In genomic region chr15:65916664-65917406, GRCh38 we compare ENCODE assay signal across 8 cellular contexts. TPM values are rescaled to one million over a fixed set of nuclear protein-coding genes. Genes with fewer than 3 reads are reported as not detected.
DNase-seq lines count a peak whose midpoint lies in the region; ATAC-seq and TF ChIP-seq lines count a peak whose summit lies in the region.

No MANE protein-coding gene starts in this region.

- no peaks in the 10 kb centered on the region for H3K27me3 ChIP-seq in thoracic aorta (replicated peaks; ENCODE audit: insufficient read depth)

- intact Hi-C loops in mucosa of descending colon (cut with DNase I, micrococcal nuclease): no loop called here

- no peaks in the 10 kb centered on the region for H3K27me3 Mint-ChIP-seq in T-helper 2 cell treated with Interferon-gamma antibody and Interleukin-4, amounts not matched to agents 5 μg/mL and 100 μg/mL, for 36 hours (ENCODE audit: low read depth)
- peaks cover 8% of the 10 kb centered on the region for H3K27me3 Mint-ChIP-seq in endothelial cell (ENCODE audit: unreplicated experiment)

- H3K4me3 ChIP-seq in mucosa of descending colon (no peak overlapping the region), thoracic aorta (peak overlapping the region; percentile 39)

- DNase-seq in EL: peak; percentile 65
- peak; percentile 68 for DNase-seq in T-helper 2 cell treated with Interferon-gamma antibody and Interleukin-4, amounts not matched to agents 5 μg/mL and 100 μg/mL, for 36 hours (ENCODE audit: low spot score)
- peak; percentile 68 for DNase-seq in endothelial cell (ENCODE audit: low spot score)
- peak in 2 of 3 donors; percentile 33 to 45 for DNase-seq in mucosa of descending colon
- no peak for DNase-seq in thoracic aorta (ENCODE audit: low spot score)
- no peak for DNase-seq in activated gamma-delta T cell treated with Interleukin-2 at 50 U/mL for 16 hours

- H3K4me3 Mint-ChIP-seq in T-helper 2 cell treated with Interferon-gamma antibody and Interleukin-4, amounts not matched to agents 5 μg/mL and 100 μg/mL, for 36 hours: no peak overlapping the region
- H3K4me3 Mint-ChIP-seq in endothelial cell (ENCODE audit: unreplicated experiment): no peak overlapping the region

- H3K36me3 Mint-ChIP-seq in T-helper 2 cell treated with Interferon-gamma antibody and Interleukin-4, amounts not matched to agents 5 μg/mL and 100 μg/mL, for 36 hours (ENCODE audit: low read depth): no peaks in the 10 kb centered on the region
- H3K36me3 Mint-ChIP-seq in endothelial cell (ENCODE audit: low read depth, unreplicated experiment): peaks cover 10% of the 10 kb centered on the region

- H3K27ac Mint-ChIP-seq in T-helper 2 cell treated with Interferon-gamma antibody and Interleukin-4, amounts not matched to agents 5 μg/mL and 100 μg/mL, for 36 hours: no peak overlapping the region
- no peak overlapping the region for H3K27ac Mint-ChIP-seq in endothelial cell (ENCODE audit: unreplicated experiment)

- no peaks in the 10 kb centered on the region for H3K9me3 Mint-ChIP-seq in T-helper 2 cell treated with Interferon-gamma antibody and Interleukin-4, amounts not matched to agents 5 μg/mL and 100 μg/mL, for 36 hours
- no peaks in the 10 kb centered on the region for H3K9me3 Mint-ChIP-seq in endothelial cell (ENCODE audit: unreplicated experiment)

- no peak for TF ChIP-seq CTCF in endothelial cell (IDR thresholded peaks at IDR 0.05; ENCODE audit: unreplicated experiment)
- no peak for TF ChIP-seq CTCF in mucosa of descending colon (IDR thresholded peaks at IDR 0.05)
- peak; percentile 70 for TF ChIP-seq CTCF in thoracic aorta (IDR thresholded peaks at IDR 0.05)

- ATAC-seq in GM19324 (IDR thresholded peaks at IDR 0.05; ENCODE audit: low FRiP score, unreplicated experiment) (peak; percentile 37), HG03354 (IDR thresholded peaks at IDR 0.05; ENCODE audit: poor library complexity, severe bottlenecking, unreplicated experiment) (peak; percentile 71), mucosa of descending colon (peak; percentile 77), thoracic aorta (ENCODE audit: insufficient number of reproducible peaks, low FRiP score, low read depth) (no peak)

- H3K36me3 ChIP-seq in mucosa of descending colon (ENCODE audit: low read depth) (no peaks in the 10 kb centered on the region), thoracic aorta (no peaks in the 10 kb centered on the region)

- H3K4me1 ChIP-seq in mucosa of descending colon (ENCODE audit: low read depth) (peaks cover 2% of the 10 kb centered on the region), thoracic aorta (ENCODE audit: control insufficient read depth in 1 of 2, low read depth in 2 of 2) (peaks cover 0 to 20% of the 10 kb centered on the region in 2 donors)

- H3K4me1 Mint-ChIP-seq in T-helper 2 cell treated with Interferon-gamma antibody and Interleukin-4, amounts not matched to agents 5 μg/mL and 100 μg/mL, for 36 hours (ENCODE audit: low read depth): peaks cover 21% of the 10 kb centered on the region
- H3K4me1 Mint-ChIP-seq in endothelial cell (ENCODE audit: unreplicated experiment): no peaks in the 10 kb centered on the region

- H3K27ac ChIP-seq in thoracic aorta: no peak overlapping the region

- H3K9me3 ChIP-seq in mucosa of descending colon: no peaks in the 10 kb centered on the region
- H3K9me3 ChIP-seq in thoracic aorta: no peaks in the 10 kb centered on the region

RNA-seq across cellular contexts. Expression of gene RAB11A, which starts 47.5 kb away (rescaled TPM):
- 482 TPM for total RNA-seq in endothelial cell (ENCODE audit: unreplicated experiment)
- total RNA-seq in mucosa of descending colon: 100 to 1,000 TPM; 214 to 330 (median 320) TPM
- 100 to 1,000 TPM; 111 to 149 TPM for total RNA-seq in thoracic aorta

Comparison
In these comparisons a context has a peak if more than half of its experiments do, and no peak if none do; other contexts are left out.
1. DNase-seq: peak in EL (single experiment), T-helper 2 cell treated with Interferon-gamma antibody and Interleukin-4, amounts not matched to agents 5 μg/mL and 100 μg/mL, for 36 hours (single experiment), endothelial cell (single experiment) and mucosa of descending colon (2 of 3); none in thoracic aorta (single experiment) and activated gamma-delta T cell treated with Interleukin-2 at 50 U/mL for 16 hours (single experiment).